17 cellular contexts compared by ENCODE assay signal in genomic region chr17:41012326-41012725, GRCh38. TPM values are rescaled to one million over a fixed set of nuclear protein-coding genes. Genes with fewer than 3 reads are reported as not detected.
"Had no signal": no experiment of that assay in that cellular context is flagged by ENCODE, and none has a peak within 500 bp of the region (broad histone marks: within the 10 kb centered on the region; RNA-seq: fewer than 3 reads in every experiment).

No MANE protein-coding gene starts in this region.

RNA-seq across cellular contexts. Expression of gene KRTAP3-1, which starts 3.4 kb away (rescaled TPM):
- total RNA-seq: endodermal cell; esophagus mucosa; gastrocnemius medialis; glomerular endothelial cell; left ventricle myocardium superior; lower lobe of right lung; mesenteric fat pad; myocyte; naive thymus-derived CD8-positive, alpha-beta T cell; osteocyte; prostate gland; right atrium auricular region; sciatic nerve; transverse colon; upper lobe of right lung; uterus had no signal

RNA-seq across cellular contexts. Expression of gene KRTAP3-2, which starts 12.6 kb away (rescaled TPM):
- total RNA-seq: endodermal cell; esophagus mucosa; gastrocnemius medialis; glomerular endothelial cell; left ventricle myocardium superior; lower lobe of right lung; mesenteric fat pad; myocyte; naive thymus-derived CD8-positive, alpha-beta T cell; osteocyte; prostate gland; right atrium auricular region; sciatic nerve; smooth muscle cell; transverse colon; upper lobe of right lung; uterus had no signal

RNA-seq across cellular contexts. Expression of gene KRTAP1-5, which starts 14.7 kb away (rescaled TPM):
- total RNA-seq: endodermal cell; esophagus mucosa; gastrocnemius medialis; left ventricle myocardium superior; lower lobe of right lung; mesenteric fat pad; naive thymus-derived CD8-positive, alpha-beta T cell; osteocyte; right atrium auricular region; sciatic nerve; transverse colon; upper lobe of right lung; uterus had no signal

RNA-seq across cellular contexts. Expression of gene KRTAP1-4, which starts 17.7 kb away (rescaled TPM):
- total RNA-seq: endodermal cell; esophagus mucosa; gastrocnemius medialis; glomerular endothelial cell; left ventricle myocardium superior; lower lobe of right lung; mesenteric fat pad; myocyte; naive thymus-derived CD8-positive, alpha-beta T cell; osteocyte; prostate gland; right atrium auricular region; sciatic nerve; smooth muscle cell; transverse colon; upper lobe of right lung; uterus had no signal

RNA-seq across cellular contexts. Expression of gene KRTAP3-3, which starts 18.4 kb away (rescaled TPM):
- total RNA-seq: endodermal cell; esophagus mucosa; gastrocnemius medialis; glomerular endothelial cell; left ventricle myocardium superior; lower lobe of right lung; mesenteric fat pad; myocyte; naive thymus-derived CD8-positive, alpha-beta T cell; osteocyte; prostate gland; right atrium auricular region; sciatic nerve; smooth muscle cell; transverse colon; upper lobe of right lung; uterus had no signal
